8 cellular contexts compared by ENCODE assay signal in the genomic region with DNA sequence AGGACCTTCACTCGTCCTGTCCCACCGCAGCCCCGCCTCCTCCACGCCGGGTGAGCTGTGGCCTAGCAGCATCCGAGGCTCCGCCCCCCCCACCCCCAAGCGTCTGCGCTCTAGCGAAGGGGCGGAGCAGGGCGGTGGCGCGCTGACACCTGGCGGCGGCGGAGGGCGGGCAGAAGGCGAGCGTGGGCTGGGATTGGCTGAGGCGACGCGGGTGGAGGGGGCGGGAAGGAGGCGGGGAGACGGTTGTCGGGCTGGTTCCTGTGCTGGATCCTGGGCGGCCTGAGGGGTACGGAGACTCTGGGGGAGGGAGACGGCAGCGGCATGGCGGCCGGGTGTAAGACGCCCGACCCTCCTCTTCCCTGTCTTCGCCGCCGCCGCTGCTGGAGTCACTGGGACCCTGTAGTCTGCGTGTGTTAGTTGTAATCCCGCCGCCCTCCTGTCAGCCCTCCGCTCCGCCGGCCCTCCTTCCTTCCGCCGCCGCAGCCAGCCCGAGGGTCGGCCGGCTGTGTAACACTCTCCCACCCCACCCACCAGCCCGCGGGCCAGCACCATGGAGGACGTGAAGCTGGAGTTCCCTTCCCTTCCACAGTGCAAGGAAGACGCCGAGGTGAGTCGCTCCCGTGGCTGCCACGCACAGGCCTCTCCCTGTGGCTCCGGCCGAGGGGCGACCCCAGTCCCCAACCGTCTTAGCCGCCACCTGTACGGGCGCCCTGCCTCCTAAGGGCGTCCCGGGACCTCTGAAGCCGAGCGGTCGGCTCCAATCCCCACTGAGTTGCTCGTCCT. TPM values are rescaled to one million over a fixed set of nuclear protein-coding genes. Genes with fewer than 3 reads are reported as not detected.
A peak's percentile ranks its signal among the peaks of the same experiment; 100 is the strongest.
DNase-seq lines count a peak whose midpoint lies in the region; ATAC-seq and TF ChIP-seq lines count a peak whose summit lies in the region.

A gene with protein sequence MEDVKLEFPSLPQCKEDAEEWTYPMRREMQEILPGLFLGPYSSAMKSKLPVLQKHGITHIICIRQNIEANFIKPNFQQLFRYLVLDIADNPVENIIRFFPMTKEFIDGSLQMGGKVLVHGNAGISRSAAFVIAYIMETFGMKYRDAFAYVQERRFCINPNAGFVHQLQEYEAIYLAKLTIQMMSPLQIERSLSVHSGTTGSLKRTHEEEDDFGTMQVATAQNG (plus strand): TSS at position 242 of the 783 bp plus-strand sequence. CDS start 309 bp downstream, at position 551.

- TF ChIP-seq CTCF in GM13976 (IDR thresholded peaks at IDR 0.05; ENCODE audit: borderline replicate concordance, control extremely low read depth, extremely low read depth, insufficient read depth, missing control alignments) (no peak), tibial nerve (IDR thresholded peaks at IDR 0.05) (peak; percentile 18 to 66 (median 45))

- peak within 1 kb of the TSS; percentile 95 for H3K14ac ChIP-seq in trophoblast cell (ENCODE audit: low read length)

- H2AFZ ChIP-seq in trophoblast cell (ENCODE audit: insufficient read depth, low read length, poor library complexity): peak within 1 kb of the TSS; percentile 95

- in situ Hi-C loops in GM13976 (cut with MboI; ENCODE audit: low sequenced_read_pairs, unreplicated experiment): no loop called here

- H3K36me3 ChIP-seq in adipocyte (ENCODE audit: control insufficient read depth, insufficient read depth, low read length, severe bottlenecking) (peaks cover 47% of the 10 kb centered on the region), trophoblast cell (ENCODE audit: control insufficient read depth in 1 of 2, insufficient read depth in 2 of 2, low read length in 2 of 2) (peaks cover 9 to 14% of the 10 kb centered on the region in 2 experiments), tibial nerve (peaks cover 0 to 66% (median 0%) of the 10 kb centered on the region in 3 donors)

- H3K79me2 ChIP-seq in trophoblast cell (ENCODE audit: control insufficient read depth, insufficient read depth, low read length, poor library complexity): peaks cover 10% of the 10 kb centered on the region

- H3K27ac ChIP-seq in trophoblast cell (ENCODE audit: low read depth, low read length): peak within 1 kb of the TSS; percentile 70
- peak within 1 kb of the TSS; percentile 54 to 94 (median 91) for H3K27ac ChIP-seq in tibial nerve

- H3K79me1 ChIP-seq in trophoblast cell (ENCODE audit: low read length): peaks cover 7% of the 10 kb centered on the region

- no peaks in the 10 kb centered on the region for H3K27me3 ChIP-seq in adipocyte (replicated peaks; ENCODE audit: control insufficient read depth, insufficient read depth, low read length)
- H3K27me3 ChIP-seq in trophoblast cell (ENCODE audit: insufficient read depth, low read length): no peaks in the 10 kb centered on the region
- H3K27me3 ChIP-seq in tibial nerve: no peaks in the 10 kb centered on the region

- DNase-seq in GM13976 (ENCODE audit: low spot score) (peak; percentile 94), NCI-H1436 treated with DMSO at 0.1 percent for 48 hours (lab: John Stamatoyannopoulos, UW) (peak; percentile 74), T follicular helper cell (ENCODE audit: low read depth) (peak; percentile 96), adipocyte (ENCODE audit: low read depth) (peak; percentile 99), cardiac septum (ENCODE audit: low spot score) (peak; percentile 100), trophoblast cell (peak; percentile 99), tibial nerve (ENCODE audit: low spot score in 2 of 2) (peak; percentile 96 to 97)

- peak within 1 kb of the TSS; percentile 60 for H2AK5ac ChIP-seq in trophoblast cell (ENCODE audit: low read length)

- H4K12ac ChIP-seq in trophoblast cell (ENCODE audit: low read depth, low read length): peak within 1 kb of the TSS; percentile 62

- TF ChIP-seq EP300 in tibial nerve (IDR thresholded peaks at IDR 0.05): peak; percentile 70 to 87

- H3K18ac ChIP-seq in trophoblast cell (ENCODE audit: low read length): peak within 1 kb of the TSS; percentile 95

- peak within 1 kb of the TSS; percentile 92 for H2BK5ac ChIP-seq in trophoblast cell (ENCODE audit: low read depth, low read length, poor library complexity)

- H2BK12ac ChIP-seq in trophoblast cell (ENCODE audit: low read length): peak within 1 kb of the TSS; percentile 2

- H2BK120ac ChIP-seq in trophoblast cell (ENCODE audit: insufficient read depth, low read length, poor library complexity): peak within 1 kb of the TSS; percentile 90

- peak within 1 kb of the TSS; percentile 98 for H3K9ac ChIP-seq in adipocyte (ENCODE audit: low read length)
- peak within 1 kb of the TSS; percentile 71 for H3K9ac ChIP-seq in trophoblast cell (ENCODE audit: low read length)

- peak within 1 kb of the TSS; percentile 83 for H4K91ac ChIP-seq in trophoblast cell (ENCODE audit: low read depth, low read length)

- peak within 1 kb of the TSS; percentile 100 for H3K4me3 ChIP-seq in adipocyte (ENCODE audit: low read length)
- peak within 1 kb of the TSS; percentile 81 for H3K4me3 ChIP-seq in trophoblast cell (ENCODE audit: low read depth, low read length)
- peak within 1 kb of the TSS; percentile 70 to 93 (median 88) for H3K4me3 ChIP-seq in tibial nerve

- ATAC-seq in HG02852 (IDR thresholded peaks at IDR 0.05; ENCODE audit: unreplicated experiment): peak; percentile 91

- WGBS in trophoblast cell (ENCODE audit: extremely low coverage, insufficient coverage, insufficient read length): no CpG with 5 or more reads among the region's 72 CpGs
- 1 to 2% methylated on average over 10 to 63 of the region's 72 CpGs for WGBS in tibial nerve, 2 donors

- H3K4ac ChIP-seq in trophoblast cell (ENCODE audit: low read depth, low read length): peak within 1 kb of the TSS; percentile 85

- no peak within 1 kb of the TSS for H3K23ac ChIP-seq in trophoblast cell (ENCODE audit: low read length)

- H3K4me1 ChIP-seq in adipocyte (ENCODE audit: control insufficient read depth, insufficient read depth, low read length): peaks cover 11% of the 10 kb centered on the region
- peaks cover 4% of the 10 kb centered on the region in 2 experiments for H3K4me1 ChIP-seq in trophoblast cell (ENCODE audit: control insufficient read depth in 1 of 2, insufficient read depth in 2 of 2, low read length in 2 of 2)
- peaks cover 0 to 12% (median 4%) of the 10 kb centered on the region in 4 donors for H3K4me1 ChIP-seq in tibial nerve

- TF ChIP-seq POLR2A in tibial nerve (IDR thresholded peaks at IDR 0.05): peak; percentile 27 to 88

- intact Hi-C loops in cardiac septum (cut with DNase I): loop anchor here (2.0 to 5.0 kb wide), 2 partner anchors 23 to 62 kb away; a partner anchor contains a TSS

- H3K9me3 ChIP-seq in adipocyte (ENCODE audit: control insufficient read depth, low read length) (no peaks in the 10 kb centered on the region), trophoblast cell (ENCODE audit: insufficient read depth, low read depth, low read length) (no peaks in the 10 kb centered on the region), tibial nerve (no peaks in the 10 kb centered on the region)

- H3K4me2 ChIP-seq in trophoblast cell (ENCODE audit: low read length): peak within 1 kb of the TSS; percentile 67

- peak within 1 kb of the TSS; percentile 80 for H4K8ac ChIP-seq in trophoblast cell (ENCODE audit: low read depth, low read length)

RNA-seq across cellular contexts. Expression of the gene that starts here (rescaled TPM):
- total RNA-seq in cardiac septum (12.2 TPM), tibial nerve (10 to 100 TPM in 3 of 4 donors, 1 to 10 TPM in 1; 9.9 to 13.8 (median 11.8) TPM)
- polyA plus RNA-seq in trophoblast cell (2013): 11.7 and 12.4 TPM in 2 replicates

Comparison
In these comparisons a context has a peak if more than half of its experiments do, and no peak if none do; other contexts are left out.
1. Peak in every context shown above with its lines: DNase-seq, ATAC-seq, H3K4me3 ChIP-seq and H3K27ac ChIP-seq.